ENCODE assay signal across 13 cellular contexts in the genomic region with DNA sequence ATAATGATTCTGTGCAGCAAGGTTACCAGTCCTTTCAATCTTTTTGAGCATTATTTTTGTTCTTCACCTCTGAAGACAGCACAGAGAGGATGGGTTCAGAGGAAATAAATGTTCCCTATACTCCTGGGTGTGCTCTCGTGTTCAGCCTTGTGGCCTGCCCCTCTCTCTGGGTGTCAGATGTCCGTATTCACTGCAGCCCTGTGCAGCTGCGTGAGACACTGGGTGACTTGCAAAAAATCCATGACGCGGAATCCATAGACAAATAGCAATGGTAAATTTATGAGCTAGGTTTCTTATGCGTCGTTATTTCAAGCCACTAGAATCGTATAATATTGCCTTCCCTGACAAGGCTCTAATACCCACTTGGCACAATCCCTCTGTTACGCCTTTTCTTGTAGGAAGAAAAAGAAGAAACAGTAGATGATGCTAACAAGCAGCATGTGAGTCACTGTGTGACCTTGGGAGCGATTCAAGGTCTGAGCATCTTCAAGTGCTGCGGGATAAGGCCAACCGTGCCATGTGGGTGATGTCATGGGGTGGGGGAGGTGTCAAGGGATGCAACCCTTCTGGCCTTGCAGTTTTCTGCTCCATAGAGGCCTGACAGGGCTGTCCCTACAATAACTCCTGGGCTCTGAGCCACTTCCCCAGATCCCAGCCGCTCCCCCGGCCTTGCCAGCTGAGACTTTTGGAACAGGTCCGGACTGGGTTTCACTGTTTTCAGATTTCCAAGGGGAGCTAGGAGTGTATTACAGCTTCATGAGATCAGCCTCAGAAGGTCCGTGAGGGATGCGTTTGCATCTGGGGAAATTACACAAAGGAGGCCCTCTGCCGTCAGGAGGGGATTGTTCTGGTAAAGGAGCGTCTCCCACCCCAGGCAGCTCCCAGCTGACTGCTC. TPM values are rescaled to one million over a fixed set of nuclear protein-coding genes. Genes with fewer than 3 reads are reported as not detected.
DNase-seq lines count a peak whose midpoint lies in the region; FAIRE-seq lines count a peak whose summit lies in the region.
"Had no signal": no experiment of that assay in that cellular context is flagged by ENCODE, and none has a peak within 500 bp of the region (broad histone marks: within the 10 kb centered on the region; RNA-seq: fewer than 3 reads in every experiment).

No MANE protein-coding gene starts in this region.

- no peak overlapping the region for H3K4me3 Mint-ChIP-seq in activated CD4-positive, alpha-beta T cell treated with anti-CD3 and anti-CD28 coated beads, Interleukin-2, amount 10 ng/mL, durations not matched to agents 7 days and 5 days
- H3K4me3 Mint-ChIP-seq: activated T-cell treated with anti-CD3 and anti-CD28 coated beads, Interleukin-2, amount 50 U/mL, for 72 hours; stimulated activated effector memory CD8-positive, alpha-beta T cell treated with anti-CD3 and anti-CD28 coated beads, Interleukin-12 subunit alpha, Interleukin-12 subunit beta, amount 100 ng/mL, for 72 hours had no signal

- H3K27ac Mint-ChIP-seq in activated CD4-positive, alpha-beta T cell treated with anti-CD3 and anti-CD28 coated beads, Interleukin-2, amount 10 ng/mL, durations not matched to agents 7 days and 5 days, result no peak overlapping the region
- H3K27ac Mint-ChIP-seq: activated T-cell treated with anti-CD3 and anti-CD28 coated beads, Interleukin-2, amount 50 U/mL, for 72 hours; stimulated activated effector memory CD8-positive, alpha-beta T cell treated with anti-CD3 and anti-CD28 coated beads, Interleukin-12 subunit alpha, Interleukin-12 subunit beta, amount 100 ng/mL, for 72 hours had no signal

- FAIRE-seq in frontal cortex (lab: Jason Lieb, UNC), result no peak

- CTCF ChIA-PET in activated CD4-positive, alpha-beta T cell treated with anti-CD3 and anti-CD28 coated beads, Interleukin-2, amount 10 ng/mL, durations not matched to agents 7 days and 5 days (lab: Charles Lee), result interaction anchor here (1.0 to 1.1 kb wide), 2 partner anchors 9 to 349 kb away, joined by 3 read pairs; no protein-coding TSS in a partner anchor

- H3K27ac ChIP-seq in effector memory CD4-positive, alpha-beta T cell (ENCODE audit: insufficient read depth, low read length, poor library complexity, severe bottlenecking), result no peak overlapping the region
- H3K27ac ChIP-seq: BLaER1, prostate gland had no signal

- DNase-seq in AG08396 (ENCODE audit: low spot score) (peak; percentile 59), SHP77 treated with DMSO at 0.1 percent for 48 hours (lab: John Stamatoyannopoulos, UW) (peak; percentile 76), frontal cortex (ENCODE audit: low spot score in 2 of 2) (peak; percentile 2 to 33), nucleus accumbens (lab: John Stamatoyannopoulos, UW) (peak in 35 of 56 donors; percentile 6 to 70 (median 33)), iPS-NIHi11 (ENCODE audit: low spot score) (no peak), NK-92 (lab: John Stamatoyannopoulos, UW; ENCODE audit: unreplicated experiment) (no peak)
- DNase-seq in effector memory CD4-positive, alpha-beta T cell, result no peak
- DNase-seq in activated CD4-positive, alpha-beta T cell treated with anti-CD3 and anti-CD28 coated beads, Interleukin-2, amount 10 ng/mL, durations not matched to agents 7 days and 5 days, result no peak
- DNase-seq: activated T-cell treated with anti-CD3 and anti-CD28 coated beads, Interleukin-2, amount 50 U/mL, for 72 hours; SW 1271 had no signal

- no peak overlapping the region for H3K4me3 ChIP-seq in effector memory CD4-positive, alpha-beta T cell (ENCODE audit: insufficient read depth, low read depth, low read length, poor library complexity, severe bottlenecking)
- H3K4me3 ChIP-seq: BLaER1, prostate gland had no signal

- POLR2A ChIA-PET in activated CD4-positive, alpha-beta T cell treated with anti-CD3 and anti-CD28 coated beads, Interleukin-2, amount 10 ng/mL, durations not matched to agents 7 days and 5 days (lab: Charles Lee), result no interaction called here

- no peaks in the 10 kb centered on the region for H3K9me3 Mint-ChIP-seq in activated CD4-positive, alpha-beta T cell treated with anti-CD3 and anti-CD28 coated beads, Interleukin-2, amount 10 ng/mL, durations not matched to agents 7 days and 5 days
- H3K9me3 Mint-ChIP-seq: stimulated activated effector memory CD8-positive, alpha-beta T cell treated with anti-CD3 and anti-CD28 coated beads, Interleukin-12 subunit alpha, Interleukin-12 subunit beta, amount 100 ng/mL, for 72 hours had no signal

- H3K4me1 ChIP-seq in effector memory CD4-positive, alpha-beta T cell (ENCODE audit: control insufficient read depth, insufficient read depth, low read length, poor library complexity, severe bottlenecking), result peaks cover 3% of the 10 kb centered on the region

- no peaks in the 10 kb centered on the region for H3K36me3 Mint-ChIP-seq in activated CD4-positive, alpha-beta T cell treated with anti-CD3 and anti-CD28 coated beads, Interleukin-2, amount 10 ng/mL, durations not matched to agents 7 days and 5 days (ENCODE audit: low read depth)
- H3K36me3 Mint-ChIP-seq: stimulated activated effector memory CD8-positive, alpha-beta T cell treated with anti-CD3 and anti-CD28 coated beads, Interleukin-12 subunit alpha, Interleukin-12 subunit beta, amount 100 ng/mL, for 72 hours had no signal

- H3K27me3 Mint-ChIP-seq in activated CD4-positive, alpha-beta T cell treated with anti-CD3 and anti-CD28 coated beads, Interleukin-2, amount 10 ng/mL, durations not matched to agents 7 days and 5 days, result peaks cover 9% of the 10 kb centered on the region

- peaks cover 8% of the 10 kb centered on the region for H3K4me1 Mint-ChIP-seq in activated CD4-positive, alpha-beta T cell treated with anti-CD3 and anti-CD28 coated beads, Interleukin-2, amount 10 ng/mL, durations not matched to agents 7 days and 5 days

- H3K36me3 ChIP-seq in effector memory CD4-positive, alpha-beta T cell (ENCODE audit: control insufficient read depth, insufficient read depth, low read length), result no peaks in the 10 kb centered on the region
- H3K36me3 ChIP-seq: BLaER1, prostate gland had no signal

- no peaks in the 10 kb centered on the region for H3K27me3 ChIP-seq in effector memory CD4-positive, alpha-beta T cell (replicated peaks; ENCODE audit: control insufficient read depth, insufficient read depth, low read length, poor library complexity, severe bottlenecking)
- H3K27me3 ChIP-seq: BLaER1 had no signal

- no peaks in the 10 kb centered on the region for H3K9me3 ChIP-seq in effector memory CD4-positive, alpha-beta T cell (ENCODE audit: control insufficient read depth, low read length)
- H3K9me3 ChIP-seq: BLaER1, prostate gland had no signal

RNA-seq across cellular contexts. Expression of a gene that starts 47.6 kb away (rescaled TPM):
- total RNA-seq in frontal cortex, result 18.8 TPM
- 1 to 10 TPM; 6.7 to 6.9 TPM for total RNA-seq in activated CD4-positive, alpha-beta T cell treated with anti-CD3 and anti-CD28 coated beads, Interleukin-2, amount 10 ng/mL, durations not matched to agents 7 days and 5 days

Comparison
In these comparisons a context has a peak if more than half of its experiments do, and no peak if none do; other contexts are left out.
1. DNase-seq: peak in AG08396 (single experiment), SHP77 treated with DMSO at 0.1 percent for 48 hours (single experiment), frontal cortex (2 of 2) and nucleus accumbens (35 of 56); none in effector memory CD4-positive, alpha-beta T cell (0 of 3), iPS-NIHi11 (single experiment), NK-92 (single experiment) and activated CD4-positive, alpha-beta T cell treated with anti-CD3 and anti-CD28 coated beads, Interleukin-2, amount 10 ng/mL, durations not matched to agents 7 days and 5 days (single experiment).